In the genomic region with DNA sequence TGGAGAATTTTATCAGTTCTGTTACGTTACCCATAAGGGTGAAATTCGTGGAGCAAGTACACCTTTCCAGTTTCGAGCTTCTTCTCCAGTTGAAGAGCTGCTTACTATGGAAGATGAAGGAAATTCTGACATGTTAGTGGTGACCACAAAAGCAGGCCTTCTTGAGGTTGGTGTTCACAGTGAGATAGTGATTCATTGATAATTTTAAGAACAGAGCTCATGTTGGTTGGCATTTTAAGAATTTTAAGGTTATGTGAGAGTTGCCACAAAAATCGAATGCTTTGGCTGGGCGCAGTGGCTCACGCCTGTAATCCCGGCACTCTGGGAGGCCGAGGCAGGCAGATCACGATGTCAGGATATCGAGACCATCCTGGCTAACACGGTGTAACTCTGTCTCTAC, we compare ENCODE assay signal across 17 cellular contexts.
"Had no signal": no experiment of that assay in that cellular context is flagged by ENCODE, and none has a peak within 500 bp of the region (broad histone marks: within the 10 kb centered on the region; RNA-seq: fewer than 3 reads in every experiment).

No MANE protein-coding gene starts in this region.

- H3K36me3 ChIP-seq: ovary had no signal

- DNase-seq: dermis blood vessel endothelial cell; esophagus squamous epithelium; foreskin fibroblast; glutamatergic neuron; islet precursor cell; mammary epithelial cell; natural killer cell; ovary; stimulated activated CD4-positive, alpha-beta T cell treated with anti-CD3 and anti-CD28 coated beads, Interleukin-12 subunit alpha, Interleukin-12 subunit beta, amount 100 ng/mL, for 4 hours; stimulated activated CD4-positive, alpha-beta T cell treated with anti-CD3 and anti-CD28 coated beads, Interleukin-2, amount 100 ng/mL, for 48 hours; stimulated activated naive CD4-positive, alpha-beta T cell treated with Interleukin-2 at 50 U/mL for 16 hours; trophoblast cell had no signal

- ATAC-seq: gastroesophageal sphincter, left lobe of liver, natural killer cell, sciatic nerve had no signal

- FAIRE-seq: colon had no signal

- H3K27ac ChIP-seq: esophagus squamous epithelium, gastroesophageal sphincter, ovary, skin epidermis had no signal

- H3K27me3 ChIP-seq: esophagus squamous epithelium, gastroesophageal sphincter, ovary had no signal

- H3K4me3 ChIP-seq: esophagus squamous epithelium, gastroesophageal sphincter, ovary, skin epidermis had no signal

- H3K9me3 ChIP-seq: esophagus squamous epithelium, ovary had no signal
